ENCODE assay signal across 14 cellular contexts in genomic region chr2:223477318-223477717, GRCh38.
"Had no signal": no experiment of that assay in that cellular context is flagged by ENCODE, and none has a peak within 500 bp of the region (broad histone marks: within the 10 kb centered on the region; RNA-seq: fewer than 3 reads in every experiment).

No MANE protein-coding gene starts in this region.

- FAIRE-seq: small intestine had no signal

- H3K9me3 Mint-ChIP-seq: stimulated activated effector memory CD8-positive, alpha-beta T cell treated with anti-CD3 and anti-CD28 coated beads, Interleukin-12 subunit alpha, Interleukin-12 subunit beta, amount 100 ng/mL, for 72 hours had no signal

- H3K27me3 ChIP-seq: brain microvascular endothelial cell, right atrium auricular region had no signal

- H3K4me1 ChIP-seq: right atrium auricular region had no signal

- DNase-seq: activated CD4-positive, alpha-beta T cell treated with anti-CD3 and anti-CD28 coated beads, Interleukin-2, amount 50 U/mL, for 48 hours; activated CD4-positive, CD25-positive, alpha-beta regulatory T cell treated with anti-CD3 and anti-CD28 coated beads, Interleukin-2, amount 50 U/mL, for 72 hours; activated CD8-positive, alpha-beta memory T cell treated with anti-CD3 and anti-CD28 coated beads, Interleukin-2, amount 10 ng/mL, durations not matched to agents 7 days and 5 days; activated gamma-delta T cell treated with Interleukin-2 at 50 U/mL for 16 hours; activated naive CD8-positive, alpha-beta T cell treated with anti-CD3 and anti-CD28 coated beads for 36 hours; activated T-cell treated with anti-CD3 and anti-CD28 coated beads, Interleukin-2, amount 50 U/mL, for 48 hours; brain microvascular endothelial cell; endodermal cell; hypothalamus; naive thymus-derived CD4-positive, alpha-beta T cell; posterior cingulate gyrus; small intestine had no signal

- H3K4me1 Mint-ChIP-seq: activated CD8-positive, alpha-beta memory T cell treated with anti-CD3 and anti-CD28 coated beads, Interleukin-2, amount 10 ng/mL, durations not matched to agents 7 days and 5 days; activated naive CD8-positive, alpha-beta T cell treated with anti-CD3 and anti-CD28 coated beads for 36 hours; stimulated activated effector memory CD8-positive, alpha-beta T cell treated with anti-CD3 and anti-CD28 coated beads, Interleukin-12 subunit alpha, Interleukin-12 subunit beta, amount 100 ng/mL, for 72 hours had no signal

- H3K4me3 Mint-ChIP-seq: activated CD8-positive, alpha-beta memory T cell treated with anti-CD3 and anti-CD28 coated beads, Interleukin-2, amount 10 ng/mL, durations not matched to agents 7 days and 5 days; activated naive CD8-positive, alpha-beta T cell treated with anti-CD3 and anti-CD28 coated beads for 36 hours; endodermal cell; naive thymus-derived CD4-positive, alpha-beta T cell; stimulated activated effector memory CD8-positive, alpha-beta T cell treated with anti-CD3 and anti-CD28 coated beads, Interleukin-12 subunit alpha, Interleukin-12 subunit beta, amount 100 ng/mL, for 72 hours had no signal

- H3K27ac Mint-ChIP-seq: activated CD8-positive, alpha-beta memory T cell treated with anti-CD3 and anti-CD28 coated beads, Interleukin-2, amount 10 ng/mL, durations not matched to agents 7 days and 5 days; activated naive CD8-positive, alpha-beta T cell treated with anti-CD3 and anti-CD28 coated beads for 36 hours; endodermal cell; naive thymus-derived CD4-positive, alpha-beta T cell; stimulated activated effector memory CD8-positive, alpha-beta T cell treated with anti-CD3 and anti-CD28 coated beads, Interleukin-12 subunit alpha, Interleukin-12 subunit beta, amount 100 ng/mL, for 72 hours had no signal

- H3K27me3 Mint-ChIP-seq: activated CD8-positive, alpha-beta memory T cell treated with anti-CD3 and anti-CD28 coated beads, Interleukin-2, amount 10 ng/mL, durations not matched to agents 7 days and 5 days; activated naive CD8-positive, alpha-beta T cell treated with anti-CD3 and anti-CD28 coated beads for 36 hours had no signal

- H3K27ac ChIP-seq: brain microvascular endothelial cell, right atrium auricular region had no signal

- ATAC-seq: activated CD8-positive, alpha-beta memory T cell treated with anti-CD3 and anti-CD28 coated beads, Interleukin-2, amount 10 ng/mL, durations not matched to agents 7 days and 5 days; naive thymus-derived CD4-positive, alpha-beta T cell; stimulated activated effector memory CD8-positive, alpha-beta T cell treated with anti-CD3 and anti-CD28 coated beads, Interleukin-12 subunit alpha, Interleukin-12 subunit beta, amount 100 ng/mL, for 72 hours had no signal
